In genomic region chr11:96481204-96481603, GRCh38 we compare ENCODE assay signal across 21 cellular contexts.
"Had no signal": no experiment of that assay in that cellular context is flagged by ENCODE, and none has a peak within 500 bp of the region (broad histone marks: within the 10 kb centered on the region; RNA-seq: fewer than 3 reads in every experiment).

No MANE protein-coding gene starts in this region.

- DNase-seq: colonic mucosa; effector CD8-positive, alpha-beta T cell; glutamatergic neuron; immature natural killer cell; kidney; left colon; mucosa of descending colon; naive thymus-derived CD8-positive, alpha-beta T cell; psoas muscle; retina; right lobe of liver; stimulated activated CD4-positive, alpha-beta T cell treated with anti-CD3 and anti-CD28 coated beads, Interleukin-4, amount 100 ng/mL, for 1 hour; stimulated activated CD8-positive, alpha-beta memory T cell treated with anti-CD3 and anti-CD28 coated beads, Interleukin-4, amount 100 ng/mL, for 48 hours; tibial artery; upper lobe of left lung; uterus had no signal

- H3K4me3 Mint-ChIP-seq: immature natural killer cell; naive thymus-derived CD8-positive, alpha-beta T cell; stimulated activated effector memory CD8-positive, alpha-beta T cell treated with anti-CD3 and anti-CD28 coated beads, Interleukin-12 subunit alpha, Interleukin-12 subunit beta, amount 100 ng/mL, for 72 hours; stimulated activated naive CD8-positive, alpha-beta T cell treated with anti-CD3 and anti-CD28 coated beads, Interleukin-15, Interleukin-2, amounts not matched to agents 100 ng/mL and 50 ng/mL, for 24 hours had no signal

- H3K4me3 ChIP-seq: colonic mucosa, esophagus muscularis mucosa, gastroesophageal sphincter, mucosa of descending colon, psoas muscle, right lobe of liver, tibial artery, upper lobe of left lung, uterus had no signal

- H3K9me3 ChIP-seq: colonic mucosa, mucosa of descending colon, neutrophil, psoas muscle, right lobe of liver, upper lobe of left lung, uterus had no signal

- H3K27ac Mint-ChIP-seq: immature natural killer cell; naive thymus-derived CD8-positive, alpha-beta T cell; stimulated activated effector memory CD8-positive, alpha-beta T cell treated with anti-CD3 and anti-CD28 coated beads, Interleukin-12 subunit alpha, Interleukin-12 subunit beta, amount 100 ng/mL, for 72 hours; stimulated activated naive CD8-positive, alpha-beta T cell treated with anti-CD3 and anti-CD28 coated beads, Interleukin-15, Interleukin-2, amounts not matched to agents 100 ng/mL and 50 ng/mL, for 24 hours had no signal

- H3K36me3 ChIP-seq: colonic mucosa, esophagus muscularis mucosa, gastroesophageal sphincter, neutrophil, right lobe of liver, tibial artery, upper lobe of left lung, uterus had no signal

- H3K9me3 Mint-ChIP-seq: stimulated activated effector memory CD8-positive, alpha-beta T cell treated with anti-CD3 and anti-CD28 coated beads, Interleukin-12 subunit alpha, Interleukin-12 subunit beta, amount 100 ng/mL, for 72 hours had no signal

- H3K4me1 Mint-ChIP-seq: immature natural killer cell; naive thymus-derived CD8-positive, alpha-beta T cell; stimulated activated effector memory CD8-positive, alpha-beta T cell treated with anti-CD3 and anti-CD28 coated beads, Interleukin-12 subunit alpha, Interleukin-12 subunit beta, amount 100 ng/mL, for 72 hours had no signal

- H3K36me3 Mint-ChIP-seq: immature natural killer cell; stimulated activated effector memory CD8-positive, alpha-beta T cell treated with anti-CD3 and anti-CD28 coated beads, Interleukin-12 subunit alpha, Interleukin-12 subunit beta, amount 100 ng/mL, for 72 hours had no signal

- ATAC-seq: gastroesophageal sphincter; left colon; mucosa of descending colon; naive thymus-derived CD8-positive, alpha-beta T cell; psoas muscle; stimulated activated effector memory CD8-positive, alpha-beta T cell treated with anti-CD3 and anti-CD28 coated beads, Interleukin-12 subunit alpha, Interleukin-12 subunit beta, amount 100 ng/mL, for 72 hours had no signal

- H3K27me3 ChIP-seq: colonic mucosa, esophagus muscularis mucosa, gastroesophageal sphincter, neutrophil, right lobe of liver, tibial artery, upper lobe of left lung, uterus had no signal

- H3K4me1 ChIP-seq: colonic mucosa, psoas muscle, right lobe of liver, uterus had no signal

- H3K27ac ChIP-seq: colonic mucosa, esophagus muscularis mucosa, gastroesophageal sphincter, neutrophil, psoas muscle, right lobe of liver, tibial artery, upper lobe of left lung, uterus had no signal
